ENCODE assay signal across 21 cellular contexts in the genomic region with DNA sequence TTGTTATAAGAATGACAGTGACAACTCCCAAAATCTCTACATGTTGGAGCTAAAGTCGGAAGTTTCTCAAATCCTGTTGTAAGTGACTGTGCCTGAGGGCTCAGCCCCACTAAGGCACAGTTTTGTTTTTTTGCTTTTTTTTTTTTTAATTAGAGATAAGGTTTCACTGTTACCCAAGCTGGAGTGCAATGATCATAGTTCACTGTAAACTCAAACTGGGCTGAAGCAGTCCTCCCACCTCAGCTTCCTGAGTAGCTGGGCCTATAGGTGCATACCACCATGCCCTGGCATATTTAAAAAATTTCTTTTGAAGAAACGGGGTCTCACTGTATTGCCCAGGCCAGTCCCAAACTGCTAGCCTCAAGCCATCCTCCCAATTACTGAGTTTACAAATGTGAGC.
"Had no signal": no experiment of that assay in that cellular context is flagged by ENCODE, and none has a peak within 500 bp of the region (broad histone marks: within the 10 kb centered on the region; RNA-seq: fewer than 3 reads in every experiment).

No MANE protein-coding gene starts in this region.

- H3K27me3 ChIP-seq: MG63, SJSA1 had no signal

- H3K4me3 ChIP-seq: MG63, SJSA1, SK-N-MC had no signal

- DNase-seq: IMR-90, Karpas-422, KG1, MG63, NCI-H1092, NCI-H1105 treated with DMSO at 0.1 percent for 48 hours, NCI-H1417 treated with DMSO at 0.1 percent for 48 hours, NCI-H146, NCI-H1694 treated with DMSO at 0.1 percent for 48 hours, NCI-H1930, NCI-H2081, NCI-H2227 treated with DMSO at 0.1 percent for 48 hours, NCI-H524, NCI-H526 treated with DMSO at 0.1 percent for 48 hours, NCI-H748 treated with DMSO at 0.1 percent for 48 hours, Right ventricle myocardium superior, RPMI8226, SIG-M5 had no signal

- FAIRE-seq: RCC 7860 had no signal

- H3K9me3 ChIP-seq: MG63, SJSA1 had no signal

- H3K27ac ChIP-seq: SJSA1, SK-N-MC had no signal

- H3K36me3 ChIP-seq: MG63, SJSA1 had no signal

- H3K4me1 ChIP-seq: SJSA1 had no signal
